17 cellular contexts compared by ENCODE assay signal in genomic region chr1:228214921-228215662, GRCh38. TPM values are rescaled to one million over a fixed set of nuclear protein-coding genes. Genes with fewer than 3 reads are reported as not detected.
DNase-seq lines count a peak whose midpoint lies in the region; ATAC-seq and TF ChIP-seq lines count a peak whose summit lies in the region.
"Had no signal": no experiment of that assay in that cellular context is flagged by ENCODE, and none has a peak within 500 bp of the region (broad histone marks: within the 10 kb centered on the region; RNA-seq: fewer than 3 reads in every experiment).

No MANE protein-coding gene starts in this region.

- no peak for ATAC-seq in effector memory CD8-positive, alpha-beta T cell (replicated peaks)

- TF ChIP-seq CTCF in progenitor cell of endocrine pancreas (IDR thresholded peaks at IDR 0.05; ENCODE audit: unreplicated experiment) (no peak), CD14-positive monocyte (IDR thresholded peaks at IDR 0.05) (no peak)

- H3K36me3 ChIP-seq in HUES6 (ENCODE audit: control insufficient read depth, insufficient read depth, low read length) = peaks cover 50% of the 10 kb centered on the region
- H3K36me3 ChIP-seq: prostate gland, SJSA1 had no signal

- POLR2A ChIA-PET in activated CD4-positive, alpha-beta memory T cell treated with anti-CD3 and anti-CD28 coated beads for 36 hours (lab: Charles Lee) = no interaction called here
- POLR2A ChIA-PET in activated CD4-positive, alpha-beta memory T cell treated with anti-CD3 and anti-CD28 coated beads, Interleukin-2, amount 10 ng/mL, durations not matched to agents 7 days and 5 days (lab: Charles Lee) = interaction anchor here (1.3 to 1.8 kb wide), 2 partner anchors 243 to 250 kb away, joined by 3 to 4 read pairs; a partner anchor contains a TSS

- H3K27ac Mint-ChIP-seq in activated CD4-positive, alpha-beta memory T cell treated with anti-CD3 and anti-CD28 coated beads for 36 hours = no peak overlapping the region
- H3K27ac Mint-ChIP-seq in activated CD4-positive, alpha-beta memory T cell treated with anti-CD3 and anti-CD28 coated beads, Interleukin-2, amount 10 ng/mL, durations not matched to agents 7 days and 5 days = no peak overlapping the region
- no peak overlapping the region for H3K27ac Mint-ChIP-seq in effector memory CD8-positive, alpha-beta T cell
- H3K27ac Mint-ChIP-seq in progenitor cell of endocrine pancreas (no peak overlapping the region), CD14-positive monocyte (peak overlapping the region in 1 of 7 donors; percentile 25)
- H3K27ac Mint-ChIP-seq: CD4-positive, CD25-positive, alpha-beta regulatory T cell had no signal

- H3K9ac ChIP-seq in HUES6 (ENCODE audit: low read length) = no peak overlapping the region

- peak overlapping the region; percentile 20 for H3K4me3 Mint-ChIP-seq in activated CD4-positive, alpha-beta memory T cell treated with anti-CD3 and anti-CD28 coated beads for 36 hours
- H3K4me3 Mint-ChIP-seq in activated CD4-positive, alpha-beta memory T cell treated with anti-CD3 and anti-CD28 coated beads, Interleukin-2, amount 10 ng/mL, durations not matched to agents 7 days and 5 days = no peak overlapping the region
- peak overlapping the region; percentile 84 to 85 for H3K4me3 Mint-ChIP-seq in effector memory CD8-positive, alpha-beta T cell
- H3K4me3 Mint-ChIP-seq in progenitor cell of endocrine pancreas (ENCODE audit: low read depth) = peak overlapping the region; percentile 58
- H3K4me3 Mint-ChIP-seq in CD14-positive monocyte = peak overlapping the region in 1 of 2 donors; percentile 15

- CTCF ChIA-PET in activated CD4-positive, alpha-beta memory T cell treated with anti-CD3 and anti-CD28 coated beads for 36 hours (lab: Charles Lee) = interaction anchor here (1.5 kb wide), 1 partner anchor 257 kb away, joined by 5 read pairs; no protein-coding TSS in a partner anchor
- CTCF ChIA-PET in activated CD4-positive, alpha-beta memory T cell treated with anti-CD3 and anti-CD28 coated beads, Interleukin-2, amount 10 ng/mL, durations not matched to agents 7 days and 5 days (lab: Charles Lee) = interaction anchor here (0.6 to 0.8 kb wide), 2 partner anchors 11 to 175 kb away, joined by 3 read pairs; no protein-coding TSS in a partner anchor

- H3K27me3 Mint-ChIP-seq in activated CD4-positive, alpha-beta memory T cell treated with anti-CD3 and anti-CD28 coated beads for 36 hours = no peaks in the 10 kb centered on the region
- H3K27me3 Mint-ChIP-seq in activated CD4-positive, alpha-beta memory T cell treated with anti-CD3 and anti-CD28 coated beads, Interleukin-2, amount 10 ng/mL, durations not matched to agents 7 days and 5 days = no peaks in the 10 kb centered on the region
- no peaks in the 10 kb centered on the region for H3K27me3 Mint-ChIP-seq in effector memory CD8-positive, alpha-beta T cell
- peaks cover 8% of the 10 kb centered on the region for H3K27me3 Mint-ChIP-seq in progenitor cell of endocrine pancreas
- peaks cover 9 to 24% (median 23%) of the 10 kb centered on the region in 3 donors for H3K27me3 Mint-ChIP-seq in CD14-positive monocyte (ENCODE audit: low read depth in 3 of 3)
- H3K27me3 Mint-ChIP-seq: CD4-positive, CD25-positive, alpha-beta regulatory T cell had no signal

- intact Hi-C loops in activated CD4-positive, alpha-beta memory T cell treated with anti-CD3 and anti-CD28 coated beads for 36 hours (cut with micrococcal nuclease) = no loop called here
- intact Hi-C loops in CD14-positive monocyte (cut with micrococcal nuclease) = loop anchor here (2.0 to 10.0 kb wide), 4 partner anchors 56 to 302 kb away; partner anchors contain the start of gene TRIM11 (in 1 of the 2)

- no peaks in the 10 kb centered on the region for H3K9me3 Mint-ChIP-seq in activated CD4-positive, alpha-beta memory T cell treated with anti-CD3 and anti-CD28 coated beads for 36 hours
- H3K9me3 Mint-ChIP-seq in activated CD4-positive, alpha-beta memory T cell treated with anti-CD3 and anti-CD28 coated beads, Interleukin-2, amount 10 ng/mL, durations not matched to agents 7 days and 5 days = no peaks in the 10 kb centered on the region
- no peaks in the 10 kb centered on the region for H3K9me3 Mint-ChIP-seq in effector memory CD8-positive, alpha-beta T cell
- no peaks in the 10 kb centered on the region for H3K9me3 Mint-ChIP-seq in progenitor cell of endocrine pancreas (ENCODE audit: low read depth)
- H3K9me3 Mint-ChIP-seq in CD14-positive monocyte = peaks cover 0 to 3% (median 0%) of the 10 kb centered on the region in 7 donors
- H3K9me3 Mint-ChIP-seq: CD4-positive, CD25-positive, alpha-beta regulatory T cell had no signal

- no peaks in the 10 kb centered on the region for H3K36me3 Mint-ChIP-seq in activated CD4-positive, alpha-beta memory T cell treated with anti-CD3 and anti-CD28 coated beads for 36 hours
- H3K36me3 Mint-ChIP-seq in activated CD4-positive, alpha-beta memory T cell treated with anti-CD3 and anti-CD28 coated beads, Interleukin-2, amount 10 ng/mL, durations not matched to agents 7 days and 5 days (ENCODE audit: low read depth) = no peaks in the 10 kb centered on the region
- peaks cover 2% of the 10 kb centered on the region for H3K36me3 Mint-ChIP-seq in effector memory CD8-positive, alpha-beta T cell (ENCODE audit: insufficient read depth)
- H3K36me3 Mint-ChIP-seq in progenitor cell of endocrine pancreas (ENCODE audit: insufficient read depth) (peaks cover 4% of the 10 kb centered on the region), CD14-positive monocyte (no peaks in the 10 kb centered on the region)

- no peak for DNase-seq in activated CD4-positive, alpha-beta memory T cell treated with anti-CD3 and anti-CD28 coated beads for 36 hours
- DNase-seq in activated CD4-positive, alpha-beta memory T cell treated with anti-CD3 and anti-CD28 coated beads, Interleukin-2, amount 10 ng/mL, durations not matched to agents 7 days and 5 days = no peak
- no peak for DNase-seq in effector memory CD8-positive, alpha-beta T cell
- no peak for DNase-seq in progenitor cell of endocrine pancreas (ENCODE audit: low spot score, unreplicated experiment)
- no peak for DNase-seq in CD14-positive monocyte (ENCODE audit: low spot score)
- DNase-seq in GDM1 (lab: John Stamatoyannopoulos, UW) = no peak
- no peak for DNase-seq in NOMO-1 (lab: John Stamatoyannopoulos, UW; ENCODE audit: unreplicated experiment in 2 of 2)
- DNase-seq: activated CD4-positive, alpha-beta T cell treated with anti-CD3 and anti-CD28 coated beads for 1 hour; CD4-positive, CD25-positive, alpha-beta regulatory T cell; cortex of kidney; left ventricle myocardium superior; NCI-H526 treated with DMSO at 0.1 percent for 48 hours; stimulated activated CD4-positive, alpha-beta T cell treated with anti-CD3 and anti-CD28 coated beads, Interleukin-12 subunit alpha, Interleukin-12 subunit beta, amount 100 ng/mL, for 4 hours had no signal

- H3K4me1 Mint-ChIP-seq in activated CD4-positive, alpha-beta memory T cell treated with anti-CD3 and anti-CD28 coated beads for 36 hours (ENCODE audit: low read depth) = peaks cover 2% of the 10 kb centered on the region
- H3K4me1 Mint-ChIP-seq in activated CD4-positive, alpha-beta memory T cell treated with anti-CD3 and anti-CD28 coated beads, Interleukin-2, amount 10 ng/mL, durations not matched to agents 7 days and 5 days = peaks cover 6% of the 10 kb centered on the region
- H3K4me1 Mint-ChIP-seq in effector memory CD8-positive, alpha-beta T cell (ENCODE audit: low read depth in 2 of 2) = peaks cover 3 to 10% of the 10 kb centered on the region in 2 donors
- H3K4me1 Mint-ChIP-seq in progenitor cell of endocrine pancreas (ENCODE audit: low read depth) (no peaks in the 10 kb centered on the region), CD14-positive monocyte (peaks cover 6% of the 10 kb centered on the region)

- peak overlapping the region; percentile 79; the same call in 1 of the 2 replicates for H3K4me3 ChIP-seq in HUES6 (ENCODE audit: low read depth, low read length)
- H3K4me3 ChIP-seq: SJSA1 had no signal

- H3K27me3 ChIP-seq in HUES6 (ENCODE audit: control insufficient read depth, insufficient read depth, low read length) = peaks cover 11% of the 10 kb centered on the region; the same call in 1 of the 2 replicates
- H3K27me3 ChIP-seq: SJSA1 had no signal

- peaks cover 3% of the 10 kb centered on the region; the same call in 1 of the 2 replicates for H3K4me1 ChIP-seq in HUES6 (ENCODE audit: control insufficient read depth, insufficient read depth, low read length)
- H3K4me1 ChIP-seq: prostate gland had no signal

- no peaks in the 10 kb centered on the region for H3K9me3 ChIP-seq in HUES6 (ENCODE audit: control insufficient read depth, insufficient read depth, low read depth, low read length)
- H3K9me3 ChIP-seq: prostate gland, SJSA1 had no signal

- no peak overlapping the region for H3K27ac ChIP-seq in HUES6 (ENCODE audit: low read depth, low read length)
- H3K27ac ChIP-seq: epithelial cell of prostate, SJSA1 had no signal

RNA-seq across cellular contexts. Expression of gene OBSCN, which starts 7.2 kb away (rescaled TPM):
- total RNA-seq in activated CD4-positive, alpha-beta memory T cell treated with anti-CD3 and anti-CD28 coated beads for 36 hours = 10 to 100 TPM; 14.3 to 14.9 TPM
- 1 to 10 TPM; 6.6 to 8.0 TPM for total RNA-seq in activated CD4-positive, alpha-beta memory T cell treated with anti-CD3 and anti-CD28 coated beads, Interleukin-2, amount 10 ng/mL, durations not matched to agents 7 days and 5 days
- total RNA-seq in progenitor cell of endocrine pancreas = 57.3 and 57.5 TPM in 2 replicates
- polyA plus RNA-seq in CD14-positive monocyte = under 1 TPM; 0.57 to 0.76 TPM

RNA-seq across cellular contexts. Expression of gene IBA57, which starts 49.5 kb away (rescaled TPM):
- 1 to 10 TPM; 3.8 to 4.8 TPM for total RNA-seq in activated CD4-positive, alpha-beta memory T cell treated with anti-CD3 and anti-CD28 coated beads for 36 hours
- total RNA-seq in activated CD4-positive, alpha-beta memory T cell treated with anti-CD3 and anti-CD28 coated beads, Interleukin-2, amount 10 ng/mL, durations not matched to agents 7 days and 5 days = 1 to 10 TPM; 4.5 to 5.2 TPM
- total RNA-seq in progenitor cell of endocrine pancreas = 9.7 and 11.2 TPM in 2 replicates
- polyA plus RNA-seq in CD14-positive monocyte = 1 to 10 TPM; 1.6 to 2.1 TPM
